Comparison of ENCODE assay signal across 35 cellular contexts in genomic region chr7:40192036-40192435, GRCh38. TPM values are rescaled to one million over a fixed set of nuclear protein-coding genes. Genes with fewer than 3 reads are reported as not detected.
DNase-seq lines count a peak whose midpoint lies in the region; ATAC-seq and TF ChIP-seq lines count a peak whose summit lies in the region.
"Had no signal": no experiment of that assay in that cellular context is flagged by ENCODE, and none has a peak within 500 bp of the region (broad histone marks: within the 10 kb centered on the region; RNA-seq: fewer than 3 reads in every experiment).

No MANE protein-coding gene starts in this region.

- no peak for TF ChIP-seq POLR2A in right lobe of liver (IDR thresholded peaks at IDR 0.05)

- H3K27me3 ChIP-seq in GM23248 (replicated peaks; ENCODE audit: insufficient read depth) = no peaks in the 10 kb centered on the region
- no peaks in the 10 kb centered on the region for H3K27me3 ChIP-seq in right lobe of liver
- H3K27me3 ChIP-seq: BLaER1 treated with 17β-estradiol and CSF1 and Interleukin-3, amounts not matched to agents 10 nM and 100 nM; colonic mucosa; stomach; tibial artery had no signal

- H3K4me1 ChIP-seq in GM23248 (ENCODE audit: insufficient read depth) (peaks cover 14% of the 10 kb centered on the region), right lobe of liver (no peaks in the 10 kb centered on the region)
- H3K4me1 ChIP-seq: BLaER1 treated with 17β-estradiol and CSF1 and Interleukin-3, amounts not matched to agents 10 nM and 100 nM; colonic mucosa; stomach; tibial artery had no signal

- H3K4me3 ChIP-seq in GM23248 = no peak overlapping the region
- H3K4me3 ChIP-seq in cardiac fibroblast (replicated peaks in 1 of 2; ENCODE audit: low read depth in 2 of 2, low read length in 2 of 2) = no peak overlapping the region
- no peak overlapping the region for H3K4me3 ChIP-seq in right lobe of liver
- H3K4me3 ChIP-seq: BLaER1 treated with 17β-estradiol and CSF1 and Interleukin-3, amounts not matched to agents 10 nM and 100 nM; colonic mucosa; mucosa of descending colon; PC-9; smooth muscle cell; stomach; tibial artery had no signal

- H3K27ac ChIP-seq in GM23248 = peak overlapping the region; percentile 41
- H3K27ac ChIP-seq in right lobe of liver = no peak overlapping the region
- H3K27ac ChIP-seq: BLaER1 treated with 17β-estradiol and CSF1 and Interleukin-3, amounts not matched to agents 10 nM and 100 nM; colonic mucosa; PC-9; stomach; tibial artery had no signal

- intact Hi-C loops in right lobe of liver (cut with DNase I) = no loop called here

- no peak for TF ChIP-seq CTCF in cardiac fibroblast (IDR thresholded peaks at IDR 0.05; ENCODE audit: low read depth, low read length)
- TF ChIP-seq CTCF in right lobe of liver (IDR thresholded peaks at IDR 0.05) = no peak

- H3K36me3 ChIP-seq in GM23248 (ENCODE audit: low read depth) (no peaks in the 10 kb centered on the region), right lobe of liver (no peaks in the 10 kb centered on the region)
- H3K36me3 ChIP-seq: BLaER1 treated with 17β-estradiol and CSF1 and Interleukin-3, amounts not matched to agents 10 nM and 100 nM; colonic mucosa; stomach; tibial artery had no signal

- no peak for ATAC-seq in HG03520 (IDR thresholded peaks at IDR 0.05; ENCODE audit: unreplicated experiment)
- ATAC-seq in right lobe of liver = no peak
- ATAC-seq: activated CD8-positive, alpha-beta memory T cell treated with anti-CD3 and anti-CD28 coated beads, Interleukin-2, amount 10 ng/mL, durations not matched to agents 7 days and 5 days; effector memory CD8-positive, alpha-beta T cell; esophagus mucosa; mucosa of descending colon; WTC11 had no signal

- peaks cover 21% of the 10 kb centered on the region for H3F3A ChIP-seq in GM23248 (ENCODE audit: insufficient read depth)

- H2AFZ ChIP-seq in GM23248 = no peak overlapping the region
- H2AFZ ChIP-seq: PC-9 had no signal

- H3K79me2 ChIP-seq in GM23248 (ENCODE audit: insufficient read depth) = no peaks in the 10 kb centered on the region

- no peak overlapping the region for H3K9ac ChIP-seq in GM23248
- H3K9ac ChIP-seq: BLaER1 treated with 17β-estradiol and CSF1 and Interleukin-3, amounts not matched to agents 10 nM and 100 nM had no signal

- WGBS in GM23248 (ENCODE audit: low coverage in 1 of 2, low lambda C conversion rate in 2 of 2, missing lambda C conversion rate in 2 of 2), 2 experiments = 73% methylated on average over 2 of the region's 2 CpGs; no CpG with 5 or more reads in 1 of the 2 experiments
- 100% methylated on average over 2 of the region's 2 CpGs for WGBS in right lobe of liver (ENCODE audit: insufficient coverage, low coverage, low lambda C conversion rate, missing lambda C conversion rate)

- H4K20me1 ChIP-seq in GM23248 (ENCODE audit: insufficient read depth) = no peaks in the 10 kb centered on the region
- H4K20me1 ChIP-seq: BLaER1 treated with 17β-estradiol and CSF1 and Interleukin-3, amounts not matched to agents 10 nM and 100 nM had no signal

- peak overlapping the region; percentile 0 for H3K4me2 ChIP-seq in GM23248 (ENCODE audit: unreplicated experiment)
- H3K4me2 ChIP-seq: BLaER1 treated with 17β-estradiol and CSF1 and Interleukin-3, amounts not matched to agents 10 nM and 100 nM; PC-9; smooth muscle cell had no signal

- H3K9me2 ChIP-seq in GM23248 (ENCODE audit: insufficient read depth) = no peaks in the 10 kb centered on the region

- peak; percentile 79 for DNase-seq in AG08395 (ENCODE audit: low spot score)
- DNase-seq in GM23248 = peak; percentile 87
- peak; percentile 44 to 76 for DNase-seq in cardiac fibroblast (ENCODE audit: low read depth in 2 of 2)
- DNase-seq in fibroblast of the conjunctiva (ENCODE audit: low read depth) = peak; percentile 76
- no peak for DNase-seq in pons (ENCODE audit: low spot score)
- no peak for DNase-seq in NCI-H146 (lab: John Stamatoyannopoulos, UW)
- no peak for DNase-seq in right lobe of liver
- DNase-seq: activated CD4-positive, alpha-beta T cell treated with anti-CD3 and anti-CD28 coated beads, Interleukin-2, amount 10 ng/mL, durations not matched to agents 7 days and 5 days; activated CD8-positive, alpha-beta memory T cell treated with anti-CD3 and anti-CD28 coated beads, Interleukin-2, amount 10 ng/mL, durations not matched to agents 7 days and 5 days; activated naive CD4-positive, alpha-beta T cell; activated T-cell treated with anti-CD3 and anti-CD28 coated beads, Interleukin-2, amount 50 U/mL, for 48 hours; amniotic stem cell; colonic mucosa; COR-L47; DMS53; effector memory CD8-positive, alpha-beta T cell; GF-D8; head of caudate nucleus; HFFc6; mucosa of descending colon; NCI-H1092; NCI-H187 treated with DMSO at 0.1 percent for 48 hours; NCI-H526; PC-9; SHP77; stimulated activated CD4-positive, alpha-beta T cell treated with anti-CD3 and anti-CD28 coated beads, Interleukin-1b, Interleukin-23, amount 100 ng/mL, for 48 hours; stimulated activated CD8-positive, alpha-beta memory T cell treated with anti-CD3 and anti-CD28 coated beads, Interleukin-4, amount 100 ng/mL, for 48 hours; stomach; SW 1271; tibial artery had no signal

- in situ Hi-C loops in GM23248 (cut with MboI) = no loop called here

- no peaks in the 10 kb centered on the region for H3K9me3 ChIP-seq in GM23248 (ENCODE audit: low read depth)
- no peaks in the 10 kb centered on the region for H3K9me3 ChIP-seq in right lobe of liver
- H3K9me3 ChIP-seq: BLaER1 treated with 17β-estradiol and CSF1 and Interleukin-3, amounts not matched to agents 10 nM and 100 nM; colonic mucosa; mucosa of descending colon; stomach; tibial artery had no signal

RNA-seq across cellular contexts. Expression of gene SUGCT, which starts 57.2 kb away (rescaled TPM):
- total RNA-seq in GM23248 (2014; rRNA removed; shearing (Covaris generic)) = 2.2 and 3.7 TPM in 2 replicates
- 7.1 and 8.9 TPM in 2 replicates for polyA plus RNA-seq in GM23248 (2016; fragmentation: Nextera tagmentation; extraction: Ambion mirVana)
- 10 to 100 TPM; 10.1 to 21.0 (median 14.2) TPM for total RNA-seq in right lobe of liver
- total RNA-seq: activated CD4-positive, alpha-beta T cell treated with anti-CD3 and anti-CD28 coated beads, Interleukin-2, amount 10 ng/mL, durations not matched to agents 7 days and 5 days had no signal

RNA-seq across cellular contexts. Expression of gene MPLKIP, which starts 57.6 kb away (rescaled TPM):
- total RNA-seq in GM23248 (2014; rRNA removed; shearing (Covaris generic)) = 19.2 and 44.6 TPM in 2 replicates
- 51.5 and 58.2 TPM in 2 replicates for polyA plus RNA-seq in GM23248 (2016; fragmentation: Nextera tagmentation; extraction: Ambion mirVana)
- 10 to 100 TPM; 18.4 to 59.9 (median 38.9) TPM for total RNA-seq in right lobe of liver

Comparison
In these comparisons a context has a peak if more than half of its experiments do, and no peak if none do; other contexts are left out.
1. DNase-seq: peak in AG08395 (single experiment), GM23248 (single experiment), cardiac fibroblast (2 of 2) and fibroblast of the conjunctiva (single experiment); none in pons (single experiment), NCI-H146 (single experiment) and right lobe of liver (0 of 3).